8 cellular contexts compared by ENCODE assay signal in the genomic region with DNA sequence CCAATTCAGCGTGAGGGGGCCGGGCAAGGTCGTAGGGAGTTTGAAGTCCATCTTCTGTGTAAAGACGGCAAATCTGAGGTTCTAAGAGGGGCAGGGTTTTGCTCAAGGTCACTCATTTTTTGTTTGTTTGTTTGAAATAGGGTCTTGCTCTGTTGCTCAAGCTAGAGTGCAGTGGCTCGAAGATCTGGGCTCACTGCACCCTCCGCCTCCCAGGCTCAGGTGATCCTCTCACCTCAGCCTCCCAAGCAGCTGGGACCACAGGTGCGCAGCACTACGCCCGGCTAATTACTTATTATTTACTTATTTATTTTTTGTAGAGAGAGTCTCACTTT. TPM values are rescaled to one million over a fixed set of nuclear protein-coding genes. Genes with fewer than 3 reads are reported as not detected.
A peak's percentile ranks its signal among the peaks of the same experiment; 100 is the strongest.
DNase-seq lines count a peak whose midpoint lies in the region; ATAC-seq and TF ChIP-seq lines count a peak whose summit lies in the region.

No MANE protein-coding gene starts in this region.

- CTCF ChIA-PET in HEK293T (lab: Yijun Ruan, JAX), result no interaction called here

- peaks cover 18% of the 10 kb centered on the region for H3K4me1 ChIP-seq in adipocyte (ENCODE audit: control insufficient read depth, insufficient read depth, low read length)
- H3K4me1 ChIP-seq in right lobe of liver, result peaks cover 0 to 43% (median 17%) of the 10 kb centered on the region in 4 donors
- H3K4me1 ChIP-seq in upper lobe of right lung, result peaks cover 42% of the 10 kb centered on the region

- POLR2A ChIA-PET in HEK293T (lab: Yijun Ruan, JAX), result interaction anchor here (0.6 to 1.5 kb wide), 10 partner anchors 9 to 165 kb away, joined by 3 to 12 read pairs (median 4); partner anchors contain the start of gene THOC5

- TF ChIP-seq CTCF in C4-2B (conservative IDR thresholded peaks at IDR 0.05) (no peak), right lobe of liver (IDR thresholded peaks at IDR 0.05) (no peak), upper lobe of right lung (IDR thresholded peaks at IDR 0.05) (no peak)

- no peak for TF ChIP-seq POLR2A in right lobe of liver (IDR thresholded peaks at IDR 0.05)

- DNase-seq in adipocyte (ENCODE audit: low read depth) (no peak), right lobe of liver (no peak), upper lobe of right lung (no peak), HEK293T (ENCODE audit: extremely low spot score) (no peak), NCI-H187 (lab: John Stamatoyannopoulos, UW) (no peak), NCI-H345 (lab: John Stamatoyannopoulos, UW) (no peak)

- H3K9me3 ChIP-seq in adipocyte (ENCODE audit: control insufficient read depth, low read length) (no peaks in the 10 kb centered on the region), right lobe of liver (no peaks in the 10 kb centered on the region), upper lobe of right lung (no peaks in the 10 kb centered on the region)

- ATAC-seq in HG02588 (IDR thresholded peaks at IDR 0.05; ENCODE audit: unreplicated experiment), result peak; percentile 3
- ATAC-seq in right lobe of liver, result no peak
- ATAC-seq in upper lobe of right lung, result no peak

- H3K4me3 ChIP-seq in adipocyte (ENCODE audit: low read length) (peak overlapping the region; percentile 91), right lobe of liver (peak overlapping the region; percentile 71 to 82 (median 72)), upper lobe of right lung (peak overlapping the region; percentile 83)

- intact Hi-C loops in right lobe of liver (cut with DNase I) (no loop called here), upper lobe of right lung (cut with DNase I) (no loop called here)

- H3K27me3 ChIP-seq in adipocyte (replicated peaks; ENCODE audit: control insufficient read depth, insufficient read depth, low read length), result no peaks in the 10 kb centered on the region
- H3K27me3 ChIP-seq in right lobe of liver, result no peaks in the 10 kb centered on the region
- no peaks in the 10 kb centered on the region for H3K27me3 ChIP-seq in upper lobe of right lung

- H3K9ac ChIP-seq in adipocyte (ENCODE audit: low read length), result peak overlapping the region; percentile 84

- H3K27ac ChIP-seq in C4-2B, result peak overlapping the region; percentile 90
- peak overlapping the region; percentile 52 to 89 (median 66) for H3K27ac ChIP-seq in right lobe of liver
- H3K27ac ChIP-seq in upper lobe of right lung, result peak overlapping the region; percentile 84

- H3K36me3 ChIP-seq in adipocyte (ENCODE audit: control insufficient read depth, insufficient read depth, low read length, severe bottlenecking), result peaks cover 3% of the 10 kb centered on the region
- no peaks in the 10 kb centered on the region for H3K36me3 ChIP-seq in right lobe of liver
- H3K36me3 ChIP-seq in upper lobe of right lung, result no peaks in the 10 kb centered on the region

- WGBS in right lobe of liver (ENCODE audit: insufficient coverage, low coverage, low lambda C conversion rate, missing lambda C conversion rate), result 33% methylated on average over 7 of the region's 9 CpGs

TF ChIP-seq in HEK293T, 16 proteins besides CTCF, POLR2A, EP300 and RAD21:
- TF ChIP-seq TARDBP (IDR thresholded peaks at IDR 0.05) (no peak), LEF1 (IDR thresholded peaks at IDR 0.05; ENCODE audit: borderline replicate concordance) (no peak), NFRKB (IDR thresholded peaks at IDR 0.05) (no peak), FOXM1 (IDR thresholded peaks at IDR 0.05; ENCODE audit: borderline replicate concordance) (no peak), ELF4 (IDR thresholded peaks at IDR 0.05) (no peak), ARNT (IDR thresholded peaks at IDR 0.05) (no peak), SP1 (IDR thresholded peaks at IDR 0.05) (no peak), FOXK2 (IDR thresholded peaks at IDR 0.05) (no peak), HDGF (IDR thresholded peaks at IDR 0.05; ENCODE audit: borderline replicate concordance) (no peak), PKNOX1 (IDR thresholded peaks at IDR 0.05) (no peak), SUZ12 (IDR thresholded peaks at IDR 0.05) (no peak), CTBP1 (IDR thresholded peaks at IDR 0.05; ENCODE audit: borderline replicate concordance) (no peak), FOXA1 (IDR thresholded peaks at IDR 0.05) (no peak), L3MBTL2 (conservative IDR thresholded peaks at IDR 0.05) (no peak)
TF ChIP-seq in HEK293T: peak in this region for 0.

RNA-seq across cellular contexts. Expression of gene AP1B1, which starts 0.4 kb away (rescaled TPM):
- 10 to 100 TPM; 35.7 to 63.2 (median 44.4) TPM for total RNA-seq in right lobe of liver
- 62.4 TPM for total RNA-seq in upper lobe of right lung

RNA-seq across cellular contexts. Expression of gene RFPL1, which starts 49.7 kb away (rescaled TPM):
- total RNA-seq in right lobe of liver, result under 1 TPM in 2 of 6 experiments, not detected in 4; 0.35 to 0.37 TPM
- not detected for total RNA-seq in upper lobe of right lung
